17 cellular contexts compared by ENCODE assay signal in the genomic region with DNA sequence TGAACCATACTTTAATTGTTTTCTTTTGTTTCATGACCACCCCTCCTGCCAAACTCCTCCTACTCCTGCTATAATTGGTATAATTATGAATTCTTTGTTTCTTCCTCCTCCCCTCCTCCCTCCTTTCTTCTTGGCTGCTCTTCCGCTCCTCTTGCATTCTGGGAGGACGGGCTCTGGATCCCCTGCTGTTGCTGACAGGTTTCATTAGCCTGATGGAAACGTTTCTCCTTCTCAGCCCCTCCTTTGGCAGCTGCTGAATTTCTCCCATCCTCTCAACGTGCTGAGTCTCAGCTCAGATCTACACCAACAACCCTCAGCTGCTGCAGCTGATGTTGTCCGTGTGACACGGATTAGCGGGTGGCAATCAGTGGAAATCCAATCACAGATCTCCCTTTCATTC.
DNase-seq lines count a peak whose midpoint lies in the region; ATAC-seq, FAIRE-seq and TF ChIP-seq lines count a peak whose summit lies in the region.
"Had no signal": no experiment of that assay in that cellular context is flagged by ENCODE, and none has a peak within 500 bp of the region (broad histone marks: within the 10 kb centered on the region; RNA-seq: fewer than 3 reads in every experiment).

No MANE protein-coding gene starts in this region.

- intact Hi-C loops in CD4-positive, alpha-beta T cell (cut with DNase I, micrococcal nuclease) = loop anchor here in 1 of 2 experiments (5.0 kb wide), 1 partner anchor 54 kb away; no protein-coding TSS in a partner anchor

- peaks cover 7% of the 10 kb centered on the region for H3K4me1 Mint-ChIP-seq in GM23338
- no peaks in the 10 kb centered on the region for H3K4me1 Mint-ChIP-seq in CD4-positive, alpha-beta T cell (ENCODE audit: low read depth)

- no peak overlapping the region for H3K4me3 Mint-ChIP-seq in GM23338
- H3K4me3 Mint-ChIP-seq in CD4-positive, alpha-beta T cell = no peak overlapping the region
- H3K4me3 Mint-ChIP-seq: HFFc6 had no signal

- CTCF ChIA-PET in CD4-positive, alpha-beta T cell (lab: Charles Lee) = no interaction called here

- H3K9me2 ChIP-seq in GM23338 (ENCODE audit: insufficient read depth) = no peaks in the 10 kb centered on the region

- TF ChIP-seq CTCF in GM23338 (conservative IDR thresholded peaks at IDR 0.05; ENCODE audit: low read depth in 2 of 2) = no peak
- no peak for TF ChIP-seq CTCF in CD4-positive, alpha-beta T cell (IDR thresholded peaks at IDR 0.05)

- DNase-seq in AG20443 (ENCODE audit: low spot score) = peak; percentile 62
- peak; percentile 27 for DNase-seq in GM23338 (ENCODE audit: low spot score)
- DNase-seq in NCI-H82 treated with DMSO at 0.1 percent for 48 hours (lab: John Stamatoyannopoulos, UW; ENCODE audit: unreplicated experiment) = peak; percentile 95
- DNase-seq in iPS-NIHi7 (ENCODE audit: extremely low spot score) = peak; percentile 48
- DNase-seq in stimulated activated naive CD4-positive, alpha-beta T cell treated with Interleukin-2 at 50 U/mL for 16 hours (lab: John Stamatoyannopoulos, UW) = no peak
- no peak for DNase-seq in RCC 7860 (ENCODE audit: low spot score)
- DNase-seq in CD4-positive, alpha-beta T cell = no peak
- DNase-seq: EL, HFFc6, MM.1S, NCI-H526 treated with DMSO at 0.1 percent for 48 hours, psoas muscle had no signal

- H3K9me3 Mint-ChIP-seq in GM23338 = no peaks in the 10 kb centered on the region
- no peaks in the 10 kb centered on the region for H3K9me3 Mint-ChIP-seq in CD4-positive, alpha-beta T cell
- H3K9me3 Mint-ChIP-seq: HFFc6 had no signal

- no peaks in the 10 kb centered on the region for H4K20me1 ChIP-seq in GM23338 (replicated peaks; ENCODE audit: insufficient read depth)
- H4K20me1 ChIP-seq: BLaER1 treated with 17β-estradiol and CSF1 and Interleukin-3, amounts not matched to agents 10 nM and 100 nM had no signal

- POLR2A ChIA-PET in CD4-positive, alpha-beta T cell (lab: Charles Lee) = no interaction called here

- no peaks in the 10 kb centered on the region for H3K79me2 ChIP-seq in GM23338 (replicated peaks; ENCODE audit: insufficient read depth)

- FAIRE-seq in RCC 7860 (lab: Jason Lieb, UNC) = no peak
- FAIRE-seq: GM12891, keratinocyte had no signal

- H3K4me1 ChIP-seq in GM23338 (ENCODE audit: insufficient read depth) = peaks cover 3% of the 10 kb centered on the region
- H3K4me1 ChIP-seq: BLaER1 treated with 17β-estradiol and CSF1 and Interleukin-3, amounts not matched to agents 10 nM and 100 nM; psoas muscle had no signal

- H2AFZ ChIP-seq in GM23338 = peak overlapping the region; percentile 85; the same call in 1 of the 2 replicates

- no peak overlapping the region for H3K27ac Mint-ChIP-seq in GM23338
- H3K27ac Mint-ChIP-seq in CD4-positive, alpha-beta T cell = no peak overlapping the region
- H3K27ac Mint-ChIP-seq: HFFc6 had no signal

- H3K36me3 ChIP-seq in GM23338 (ENCODE audit: insufficient read depth) = no peaks in the 10 kb centered on the region
- H3K36me3 ChIP-seq: BLaER1 treated with 17β-estradiol and CSF1 and Interleukin-3, amounts not matched to agents 10 nM and 100 nM had no signal

- no peak overlapping the region for H3K4me3 ChIP-seq in GM23338
- H3K4me3 ChIP-seq: BLaER1 treated with 17β-estradiol and CSF1 and Interleukin-3, amounts not matched to agents 10 nM and 100 nM; psoas muscle had no signal

- peak; percentile 54 for ATAC-seq in GM23338
- no peak for ATAC-seq in CD4-positive, alpha-beta T cell (ENCODE audit: poor library complexity)
- ATAC-seq in HG03354 (IDR thresholded peaks at IDR 0.05; ENCODE audit: poor library complexity, severe bottlenecking, unreplicated experiment) = no peak
- ATAC-seq: psoas muscle had no signal

- H3K9me3 ChIP-seq in CD4-positive, alpha-beta T cell (ENCODE audit: control insufficient read depth, low read length) = no peaks in the 10 kb centered on the region
- H3K9me3 ChIP-seq: psoas muscle had no signal

- H3K36me3 Mint-ChIP-seq in GM23338 (ENCODE audit: low read depth) = no peaks in the 10 kb centered on the region
- no peaks in the 10 kb centered on the region for H3K36me3 Mint-ChIP-seq in CD4-positive, alpha-beta T cell (ENCODE audit: low read depth)

- H3F3A ChIP-seq in GM23338 (replicated peaks; ENCODE audit: low read depth) = no peaks in the 10 kb centered on the region

- peaks cover 6% of the 10 kb centered on the region for H3K27me3 Mint-ChIP-seq in GM23338 (ENCODE audit: insufficient read depth, low read depth, poor library complexity)
- no peaks in the 10 kb centered on the region for H3K27me3 Mint-ChIP-seq in CD4-positive, alpha-beta T cell

- no peaks in the 10 kb centered on the region for H3K27me3 ChIP-seq in GM23338 (ENCODE audit: insufficient read depth)
- no peaks in the 10 kb centered on the region for H3K27me3 ChIP-seq in CD4-positive, alpha-beta T cell (ENCODE audit: control insufficient read depth, insufficient read depth, low read length)

- H3K27ac ChIP-seq in GM23338 (ENCODE audit: low read depth) = no peak overlapping the region
- H3K27ac ChIP-seq in CD4-positive, alpha-beta T cell (ENCODE audit: low read depth, low read length) = no peak overlapping the region
- H3K27ac ChIP-seq: BLaER1 treated with 17β-estradiol and CSF1 and Interleukin-3, amounts not matched to agents 10 nM and 100 nM; epithelial cell of prostate; psoas muscle had no signal

- H3K4me2 ChIP-seq in GM23338 = no peak overlapping the region
- H3K4me2 ChIP-seq: BLaER1 treated with 17β-estradiol and CSF1 and Interleukin-3, amounts not matched to agents 10 nM and 100 nM had no signal

TF ChIP-seq in GM23338, 12 proteins besides CTCF, POLR2A, EP300 and RAD21 (continues in another document):
- no peak for TF ChIP-seq EZH2phosphoT487 (IDR thresholded peaks at IDR 0.05; ENCODE audit: unreplicated experiment)
- no peak for TF ChIP-seq POLR2AphosphoS5 (IDR thresholded peaks at IDR 0.05; ENCODE audit: low read depth)
- no peak for TF ChIP-seq ZNF331 (CRISPR knock-in tag; IDR thresholded peaks at IDR 0.05; ENCODE audit: low read depth)
- no peak for TF ChIP-seq STAT1 (IDR thresholded peaks at IDR 0.05; ENCODE audit: unreplicated experiment)
- no peak for TF ChIP-seq NANOG (IDR thresholded peaks at IDR 0.05; ENCODE audit: borderline replicate concordance)
- no peak for TF ChIP-seq JUNB (IDR thresholded peaks at IDR 0.05; ENCODE audit: unreplicated experiment)
- no peak for TF ChIP-seq EZH2 (IDR thresholded peaks at IDR 0.05; ENCODE audit: low read depth, unreplicated experiment)
- no peak for TF ChIP-seq CREB1 (CRISPR knock-in tag; IDR thresholded peaks at IDR 0.05; ENCODE audit: low read depth)
- TF ChIP-seq, protein P1, sequence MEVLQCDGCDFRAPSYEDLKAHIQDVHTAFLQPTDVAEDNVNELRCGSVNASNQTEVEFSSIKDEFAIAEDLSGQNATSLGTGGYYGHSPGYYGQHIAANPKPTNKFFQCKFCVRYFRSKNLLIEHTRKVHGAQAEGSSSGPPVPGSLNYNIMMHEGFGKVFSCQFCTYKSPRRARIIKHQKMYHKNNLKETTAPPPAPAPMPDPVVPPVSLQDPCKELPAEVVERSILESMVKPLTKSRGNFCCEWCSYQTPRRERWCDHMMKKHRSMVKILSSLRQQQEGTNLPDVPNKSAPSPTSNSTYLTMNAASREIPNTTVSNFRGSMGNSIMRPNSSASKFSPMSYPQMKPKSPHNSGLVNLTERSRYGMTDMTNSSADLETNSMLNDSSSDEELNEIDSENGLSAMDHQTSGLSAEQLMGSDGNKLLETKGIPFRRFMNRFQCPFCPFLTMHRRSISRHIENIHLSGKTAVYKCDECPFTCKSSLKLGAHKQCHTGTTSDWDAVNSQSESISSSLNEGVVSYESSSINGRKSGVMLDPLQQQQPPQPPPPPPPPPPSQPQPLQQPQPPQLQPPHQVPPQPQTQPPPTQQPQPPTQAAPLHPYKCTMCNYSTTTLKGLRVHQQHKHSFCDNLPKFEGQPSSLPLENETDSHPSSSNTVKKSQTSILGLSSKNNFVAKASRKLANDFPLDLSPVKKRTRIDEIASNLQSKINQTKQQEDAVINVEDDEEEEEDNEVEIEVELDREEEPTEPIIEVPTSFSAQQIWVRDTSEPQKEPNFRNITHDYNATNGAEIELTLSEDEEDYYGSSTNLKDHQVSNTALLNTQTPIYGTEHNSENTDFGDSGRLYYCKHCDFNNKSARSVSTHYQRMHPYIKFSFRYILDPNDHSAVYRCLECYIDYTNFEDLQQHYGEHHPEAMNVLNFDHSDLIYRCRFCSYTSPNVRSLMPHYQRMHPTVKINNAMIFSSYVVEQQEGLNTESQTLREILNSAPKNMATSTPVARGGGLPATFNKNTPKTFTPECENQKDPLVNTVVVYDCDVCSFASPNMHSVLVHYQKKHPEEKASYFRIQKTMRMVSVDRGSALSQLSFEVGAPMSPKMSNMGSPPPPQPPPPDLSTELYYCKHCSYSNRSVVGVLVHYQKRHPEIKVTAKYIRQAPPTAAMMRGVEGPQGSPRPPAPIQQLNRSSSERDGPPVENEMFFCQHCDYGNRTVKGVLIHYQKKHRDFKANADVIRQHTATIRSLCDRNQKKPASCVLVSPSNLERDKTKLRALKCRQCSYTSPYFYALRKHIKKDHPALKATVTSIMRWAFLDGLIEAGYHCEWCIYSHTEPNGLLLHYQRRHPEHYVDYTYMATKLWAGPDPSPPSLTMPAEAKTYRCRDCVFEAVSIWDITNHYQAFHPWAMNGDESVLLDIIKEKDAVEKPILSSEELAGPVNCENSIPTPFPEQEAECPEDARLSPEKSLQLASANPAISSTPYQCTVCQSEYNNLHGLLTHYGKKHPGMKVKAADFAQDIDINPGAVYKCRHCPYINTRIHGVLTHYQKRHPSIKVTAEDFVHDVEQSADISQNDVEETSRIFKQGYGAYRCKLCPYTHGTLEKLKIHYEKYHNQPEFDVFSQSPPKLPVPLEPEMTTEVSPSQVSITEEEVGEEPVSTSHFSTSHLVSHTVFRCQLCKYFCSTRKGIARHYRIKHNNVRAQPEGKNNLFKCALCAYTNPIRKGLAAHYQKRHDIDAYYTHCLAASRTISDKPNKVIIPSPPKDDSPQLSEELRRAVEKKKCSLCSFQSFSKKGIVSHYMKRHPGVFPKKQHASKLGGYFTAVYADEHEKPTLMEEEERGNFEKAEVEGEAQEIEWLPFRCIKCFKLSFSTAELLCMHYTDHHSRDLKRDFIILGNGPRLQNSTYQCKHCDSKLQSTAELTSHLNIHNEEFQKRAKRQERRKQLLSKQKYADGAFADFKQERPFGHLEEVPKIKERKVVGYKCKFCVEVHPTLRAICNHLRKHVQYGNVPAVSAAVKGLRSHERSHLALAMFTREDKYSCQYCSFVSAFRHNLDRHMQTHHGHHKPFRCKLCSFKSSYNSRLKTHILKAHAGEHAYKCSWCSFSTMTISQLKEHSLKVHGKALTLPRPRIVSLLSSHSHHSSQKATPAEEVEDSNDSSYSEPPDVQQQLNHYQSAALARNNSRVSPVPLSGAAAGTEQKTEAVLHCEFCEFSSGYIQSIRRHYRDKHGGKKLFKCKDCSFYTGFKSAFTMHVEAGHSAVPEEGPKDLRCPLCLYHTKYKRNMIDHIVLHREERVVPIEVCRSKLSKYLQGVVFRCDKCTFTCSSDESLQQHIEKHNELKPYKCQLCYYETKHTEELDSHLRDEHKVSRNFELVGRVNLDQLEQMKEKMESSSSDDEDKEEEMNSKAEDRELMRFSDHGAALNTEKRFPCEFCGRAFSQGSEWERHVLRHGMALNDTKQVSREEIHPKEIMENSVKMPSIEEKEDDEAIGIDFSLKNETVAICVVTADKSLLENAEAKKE (CRISPR knock-in tag; IDR thresholded peaks at IDR 0.05) = no peak

Comparison
In these comparisons a context has a peak if more than half of its experiments do, and no peak if none do; other contexts are left out.
1. DNase-seq: peak in AG20443 (single experiment), GM23338 (single experiment), NCI-H82 treated with DMSO at 0.1 percent for 48 hours (single experiment) and iPS-NIHi7 (single experiment); none in stimulated activated naive CD4-positive, alpha-beta T cell treated with Interleukin-2 at 50 U/mL for 16 hours (single experiment), RCC 7860 (single experiment) and CD4-positive, alpha-beta T cell (0 of 10).